Comparison of ENCODE assay signal across 8 cellular contexts in the genomic region with DNA sequence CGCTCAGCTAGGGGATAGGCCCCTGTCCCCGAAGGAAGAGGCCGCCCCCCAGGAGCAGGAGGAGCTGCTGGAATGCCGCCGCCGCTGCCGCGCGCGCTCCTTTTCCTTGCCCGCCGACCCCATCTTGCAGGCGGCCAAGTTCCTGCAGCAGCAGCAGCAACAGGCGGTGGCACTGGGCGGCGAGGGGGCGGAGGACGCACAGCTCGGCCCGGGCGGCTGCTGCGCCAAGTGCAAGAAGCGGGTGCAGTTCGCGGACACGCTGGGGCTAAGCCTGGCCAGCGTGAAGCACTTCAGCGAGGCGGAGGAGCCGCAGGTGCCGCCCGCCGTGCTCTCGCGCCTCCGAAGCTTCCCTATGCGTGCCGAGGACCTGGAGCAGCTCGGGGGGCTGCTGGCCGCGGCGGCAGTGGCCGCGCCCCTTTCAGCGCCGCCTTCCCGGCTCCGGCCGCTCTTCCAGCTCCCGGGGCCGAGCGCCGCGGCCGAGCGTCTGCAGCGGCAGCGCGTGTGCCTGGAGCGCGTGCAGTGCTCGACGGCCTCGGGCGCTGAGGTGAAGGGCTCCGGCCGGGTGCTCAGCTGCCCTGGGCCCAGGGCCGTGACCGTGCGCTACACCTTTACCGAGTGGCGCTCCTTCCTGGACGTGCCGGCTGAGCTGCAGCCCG. TPM values are rescaled to one million over a fixed set of nuclear protein-coding genes. Genes with fewer than 3 reads are reported as not detected.
DNase-seq lines count a peak whose midpoint lies in the region; ATAC-seq and TF ChIP-seq lines count a peak whose summit lies in the region.

No MANE protein-coding gene starts in this region.

- peak; percentile 20 for ATAC-seq in HG03095 (IDR thresholded peaks at IDR 0.05; ENCODE audit: unreplicated experiment)

- H3K4me1 ChIP-seq in cardiac muscle cell (ENCODE audit: low read depth): peaks cover 6% of the 10 kb centered on the region

- H3K27ac ChIP-seq in VCaP (peak overlapping the region; percentile 45; the same call in 1 of the 2 replicates), cardiac muscle cell (no peak overlapping the region)

- peaks cover 51% of the 10 kb centered on the region for H3K27me3 ChIP-seq in cardiac muscle cell

- H3K4me3 ChIP-seq in GM12875 (ENCODE audit: low read depth, low read length) (peak overlapping the region; percentile 59), cardiac muscle cell (peak overlapping the region; percentile 41)

- TF ChIP-seq CTCF in GM12875 (IDR thresholded peaks at IDR 0.05; ENCODE audit: borderline replicate concordance, insufficient read depth, low read depth, low read length) (no peak), VCaP (conservative IDR thresholded peaks at IDR 0.05) (no peak), cardiac muscle cell (IDR thresholded peaks at IDR 0.05; ENCODE audit: low read depth, low read length) (no peak)

- peak; percentile 56 to 70 for DNase-seq in cardiac muscle cell (ENCODE audit: low read depth in 1 of 2, low spot score in 1 of 2)
- DNase-seq in retina: peak; percentile 91
- DNase-seq in ureter (ENCODE audit: low spot score): no peak
- no peak for DNase-seq in T1000 (lab: John Stamatoyannopoulos, UW)
- DNase-seq in hippocampal formation (lab: John Stamatoyannopoulos, UW): no peak

- H3K36me3 ChIP-seq in cardiac muscle cell: no peaks in the 10 kb centered on the region

- no peaks in the 10 kb centered on the region for H3K9me3 ChIP-seq in cardiac muscle cell (ENCODE audit: low read depth)

RNA-seq across cellular contexts. Expression of a gene that starts 0.6 kb away (rescaled TPM):
- total RNA-seq in cardiac muscle cell (6.1 and 7.6 TPM in 2 replicates), ureter (2.9 TPM)
- 2.6 and 6.3 TPM in 2 replicates for polyA plus RNA-seq in cardiac muscle cell

Comparison
In these comparisons a context has a peak if more than half of its experiments do, and no peak if none do; other contexts are left out.
1. DNase-seq: peak in cardiac muscle cell (2 of 2) and retina (single experiment); none in ureter (single experiment), T1000 (single experiment) and hippocampal formation (0 of 2).